ENCODE assay signal across 14 cellular contexts in genomic region chr7:2629740-2630681, GRCh38. TPM values are rescaled to one million over a fixed set of nuclear protein-coding genes. Genes with fewer than 3 reads are reported as not detected.
DNase-seq lines count a peak whose midpoint lies in the region; ATAC-seq, FAIRE-seq and TF ChIP-seq lines count a peak whose summit lies in the region.
"Had no signal": no experiment of that assay in that cellular context is flagged by ENCODE, and none has a peak within 500 bp of the region (broad histone marks: within the 10 kb centered on the region; RNA-seq: fewer than 3 reads in every experiment).

No MANE protein-coding gene starts in this region.

- H3K9me3 Mint-ChIP-seq in IgD-negative memory B cell: no peaks in the 10 kb centered on the region
- H3K9me3 Mint-ChIP-seq: natural killer cell treated with Interleukin-12 subunit alpha and Interleukin-12 subunit beta and Interleukin-15 and Interleukin-18, amount 100 ng/mL, for 72 hours had no signal

- H3K27me3 ChIP-seq in bronchial epithelial cell (ENCODE audit: control insufficient read depth, insufficient read depth, low read length) (no peaks in the 10 kb centered on the region), ascending aorta (no peaks in the 10 kb centered on the region)

- peak overlapping the region in 3 of 4 donors; percentile 14 to 30 (median 22) for H3K4me3 Mint-ChIP-seq in IgD-negative memory B cell

- FAIRE-seq in bronchial epithelial cell (lab: Jason Lieb, UNC): no peak

- no peaks in the 10 kb centered on the region for H3K36me3 Mint-ChIP-seq in IgD-negative memory B cell
- H3K36me3 Mint-ChIP-seq: natural killer cell treated with Interleukin-12 subunit alpha and Interleukin-12 subunit beta and Interleukin-15 and Interleukin-18, amount 100 ng/mL, for 72 hours had no signal

- no peaks in the 10 kb centered on the region for H3K27me3 Mint-ChIP-seq in IgD-negative memory B cell
- H3K27me3 Mint-ChIP-seq: natural killer cell treated with Interleukin-12 subunit alpha and Interleukin-12 subunit beta and Interleukin-15 and Interleukin-18, amount 100 ng/mL, for 72 hours had no signal

- DNase-seq in A172 (ENCODE audit: low spot score): peak; percentile 66
- DNase-seq in bronchial epithelial cell (ENCODE audit: low read depth): peak; percentile 52
- peak; percentile 79 to 89 (median 85) for DNase-seq in mucosa of descending colon
- DNase-seq in ascending aorta (ENCODE audit: low spot score in 2 of 2): no peak
- DNase-seq in NCI-H2081 treated with DMSO at 0.1 percent for 48 hours (lab: John Stamatoyannopoulos, UW): no peak
- DNase-seq: activated CD8-positive, alpha-beta T cell treated with anti-CD3 and anti-CD28 coated beads, Interleukin-2, amount 10 ng/mL, durations not matched to agents 7 days and 5 days; endodermal cell; NCI-H774; stimulated activated naive CD4-positive, alpha-beta T cell treated with Interleukin-2 at 50 U/mL for 16 hours had no signal

- ATAC-seq in mucosa of descending colon: peak; percentile 63
- ATAC-seq in HG02763 (IDR thresholded peaks at IDR 0.05; ENCODE audit: unreplicated experiment): no peak
- no peak for ATAC-seq in HG02840 (IDR thresholded peaks at IDR 0.05; ENCODE audit: low FRiP score, unreplicated experiment)
- ATAC-seq: activated CD8-positive, alpha-beta T cell treated with anti-CD3 and anti-CD28 coated beads, Interleukin-2, amount 10 ng/mL, durations not matched to agents 7 days and 5 days; natural killer cell treated with Interleukin-12 subunit alpha and Interleukin-12 subunit beta and Interleukin-15 and Interleukin-18, amount 100 ng/mL, for 72 hours had no signal

- no peak overlapping the region for H3K27ac Mint-ChIP-seq in IgD-negative memory B cell

- intact Hi-C loops in mucosa of descending colon (cut with DNase I, micrococcal nuclease): no loop called here
- intact Hi-C loops in ascending aorta (cut with DNase I): loop anchor here (2.0 to 10.0 kb wide), 5 partner anchors 15 to 1095 kb away; partner anchors contain the start of genes CHST12 and MAFK

- H3K4me1 ChIP-seq in mucosa of descending colon (ENCODE audit: low read depth) (peaks cover 32% of the 10 kb centered on the region), ascending aorta (peaks cover 16 to 25% of the 10 kb centered on the region in 2 donors)

- H3K4me3 ChIP-seq in bronchial epithelial cell (ENCODE audit: low read depth, low read length) (no peak overlapping the region), mucosa of descending colon (no peak overlapping the region), ascending aorta (no peak overlapping the region)

- H3K9me3 ChIP-seq in mucosa of descending colon: no peaks in the 10 kb centered on the region
- no peaks in the 10 kb centered on the region for H3K9me3 ChIP-seq in ascending aorta

- H3K4me1 Mint-ChIP-seq in IgD-negative memory B cell: peaks cover 6 to 7% (median 6%) of the 10 kb centered on the region in 3 donors

- peak overlapping the region in 1 of 2 donors; percentile 55 for H3K27ac ChIP-seq in ascending aorta

- TF ChIP-seq CTCF in bronchial epithelial cell (IDR thresholded peaks at IDR 0.05; ENCODE audit: insufficient read depth, low read length, severe bottlenecking) (no peak), mucosa of descending colon (IDR thresholded peaks at IDR 0.05) (no peak), ascending aorta (IDR thresholded peaks at IDR 0.05) (no peak)

- H3K36me3 ChIP-seq in bronchial epithelial cell (ENCODE audit: control insufficient read depth, insufficient read depth, low read length): no peaks in the 10 kb centered on the region
- H3K36me3 ChIP-seq in mucosa of descending colon (ENCODE audit: low read depth): no peaks in the 10 kb centered on the region
- no peaks in the 10 kb centered on the region for H3K36me3 ChIP-seq in ascending aorta

RNA-seq across cellular contexts. Expression of gene TTYH3, which starts 1.8 kb away (rescaled TPM):
- total RNA-seq in A172 (2014; rRNA removed; shearing (Covaris generic)): 34.3 and 42.4 TPM in 2 replicates
- 2.0 TPM for polyA plus RNA-seq in IgD-negative memory B cell
- total RNA-seq in bronchial epithelial cell (5.8 and 12.3 TPM in 2 replicates), mucosa of descending colon (10 to 100 TPM; 23.4 to 63.7 (median 32.1) TPM), ascending aorta (70.5 TPM)

RNA-seq across cellular contexts. Expression of gene AMZ1, which starts 58.0 kb away (rescaled TPM):
- 0.07 and 0.28 TPM in 2 replicates for total RNA-seq in A172 (2014; rRNA removed; shearing (Covaris generic))
- polyA plus RNA-seq in IgD-negative memory B cell: 1.9 TPM
- total RNA-seq in bronchial epithelial cell: not detected in 2 replicates
- total RNA-seq in mucosa of descending colon: 1 to 10 TPM in 1 of 3 donors, under 1 TPM in 1, not detected in 1; 0.61 to 1.3 TPM
- not detected for total RNA-seq in ascending aorta
- total RNA-seq: activated CD8-positive, alpha-beta T cell treated with anti-CD3 and anti-CD28 coated beads, Interleukin-2, amount 10 ng/mL, durations not matched to agents 7 days and 5 days; H4; natural killer cell treated with Interleukin-12 subunit alpha and Interleukin-12 subunit beta and Interleukin-15 and Interleukin-18, amount 100 ng/mL, for 72 hours had no signal

Comparison
In these comparisons a context has a peak if more than half of its experiments do, and no peak if none do; other contexts are left out.
1. DNase-seq: peak in A172 (single experiment), bronchial epithelial cell (single experiment) and mucosa of descending colon (3 of 3); none in ascending aorta (0 of 2) and NCI-H2081 treated with DMSO at 0.1 percent for 48 hours (single experiment).